Comparison of ENCODE assay signal across 9 cellular contexts in genomic region chr3:10198761-10199688, GRCh38. TPM values are rescaled to one million over a fixed set of nuclear protein-coding genes. Genes with fewer than 3 reads are reported as not detected.
DNase-seq lines count a peak whose midpoint lies in the region; ATAC-seq and TF ChIP-seq lines count a peak whose summit lies in the region.
"Had no signal": no experiment of that assay in that cellular context is flagged by ENCODE, and none has a peak within 500 bp of the region (broad histone marks: within the 10 kb centered on the region; RNA-seq: fewer than 3 reads in every experiment).

No MANE protein-coding gene starts in this region.

- H3K4me3 Mint-ChIP-seq in GM23338, result no peak overlapping the region
- no peak overlapping the region for H3K4me3 Mint-ChIP-seq in glutamatergic neuron (ENCODE audit: unreplicated experiment)

- H4K20me1 ChIP-seq in GM23338 (replicated peaks; ENCODE audit: insufficient read depth), result no peaks in the 10 kb centered on the region; the same call in 1 of the 2 replicates

- DNase-seq in GM12864 (ENCODE audit: low read depth), result peak; percentile 79
- no peak for DNase-seq in GM23338 (ENCODE audit: low spot score)
- peak; percentile 76 for DNase-seq in NB4 (ENCODE audit: low read depth)
- peak; percentile 64 for DNase-seq in activated T-cell treated with anti-CD3 and anti-CD28 coated beads, Interleukin-2, amount 50 U/mL, for 1 hour
- DNase-seq in glomerular visceral epithelial cell (ENCODE audit: extremely low spot score), result peak; percentile 85
- DNase-seq in stimulated activated CD4-positive, alpha-beta T cell treated with anti-CD3 and anti-CD28 coated beads, Interleukin-4, amount 100 ng/mL, for 48 hours (ENCODE audit: low read depth in 2 of 2), result peak; percentile 58 to 59
- no peak for DNase-seq in NCI-H2029 (lab: John Stamatoyannopoulos, UW)
- DNase-seq in glutamatergic neuron, result no peak

- no peak overlapping the region for H3K27ac Mint-ChIP-seq in GM23338
- H3K27ac Mint-ChIP-seq in glutamatergic neuron (ENCODE audit: unreplicated experiment), result no peak overlapping the region

- TF ChIP-seq POLR2A in NB4 (IDR thresholded peaks at IDR 0.05; ENCODE audit: extremely low read depth, insufficient read length), result no peak

- H2AFZ ChIP-seq in GM23338, result no peak overlapping the region

- H3K9me3 Mint-ChIP-seq in GM23338, result no peaks in the 10 kb centered on the region
- H3K9me3 Mint-ChIP-seq in glutamatergic neuron (ENCODE audit: unreplicated experiment), result peaks cover 2% of the 10 kb centered on the region

- H3K36me3 Mint-ChIP-seq in GM23338 (ENCODE audit: low read depth), result no peaks in the 10 kb centered on the region; the same call in 2 of the 3 replicates
- no peaks in the 10 kb centered on the region for H3K36me3 Mint-ChIP-seq in glutamatergic neuron (ENCODE audit: unreplicated experiment)

- H3K27ac ChIP-seq in GM23338 (ENCODE audit: low read depth), result no peak overlapping the region
- H3K27ac ChIP-seq: SK-N-MC had no signal

- no peak overlapping the region for H3K4me3 ChIP-seq in GM12864 (ENCODE audit: low read depth, low read length)
- H3K4me3 ChIP-seq in GM23338, result no peak overlapping the region
- no peak overlapping the region for H3K4me3 ChIP-seq in NB4 (ENCODE audit: low read depth, low read length)
- H3K4me3 ChIP-seq: SK-N-MC had no signal

- peak; percentile 40 for ATAC-seq in GM23338

- no peaks in the 10 kb centered on the region for H3K36me3 ChIP-seq in GM23338 (ENCODE audit: insufficient read depth)

- H3K27me3 Mint-ChIP-seq in GM23338 (ENCODE audit: insufficient read depth, low read depth, poor library complexity) (peaks cover 2% of the 10 kb centered on the region), glutamatergic neuron (ENCODE audit: unreplicated experiment) (no peaks in the 10 kb centered on the region)

- H3K4me1 ChIP-seq in GM23338 (ENCODE audit: insufficient read depth), result 0 out of 2 replicates have a peak, but pooled peaks cover 7% of the 10 kb centered on the region

- peaks cover 10% of the 10 kb centered on the region; the same call in 2 of the 3 replicates for H3K4me1 Mint-ChIP-seq in GM23338
- H3K4me1 Mint-ChIP-seq in glutamatergic neuron (ENCODE audit: low read depth, unreplicated experiment), result peaks cover 4% of the 10 kb centered on the region

- H3F3A ChIP-seq in GM23338 (replicated peaks; ENCODE audit: low read depth), result no peaks in the 10 kb centered on the region

- no peak overlapping the region for H3K4me2 ChIP-seq in GM23338

- H3K79me2 ChIP-seq in GM23338 (replicated peaks; ENCODE audit: insufficient read depth), result no peaks in the 10 kb centered on the region

- H3K9me2 ChIP-seq in GM23338 (ENCODE audit: insufficient read depth), result no peaks in the 10 kb centered on the region

- H3K27me3 ChIP-seq in GM23338 (ENCODE audit: insufficient read depth), result no peaks in the 10 kb centered on the region

- TF ChIP-seq CTCF in GM12864 (IDR thresholded peaks at IDR 0.05; ENCODE audit: low read depth, low read length, missing control alignments) (no peak), GM23338 (conservative IDR thresholded peaks at IDR 0.05; ENCODE audit: low read depth in 2 of 2) (no peak), NB4 (IDR thresholded peaks at IDR 0.05; ENCODE audit: low read depth, low read length) (no peak), glutamatergic neuron (IDR thresholded peaks at IDR 0.05; ENCODE audit: partially characterized antibody, unreplicated experiment) (no peak)

TF ChIP-seq in GM23338, 12 proteins besides CTCF, POLR2A, EP300 and RAD21:
- TF ChIP-seq STAT1 (IDR thresholded peaks at IDR 0.05; ENCODE audit: unreplicated experiment) (no peak), ZNF331 (CRISPR knock-in tag; IDR thresholded peaks at IDR 0.05; ENCODE audit: low read depth) (no peak)
TF ChIP-seq in GM23338: peak in this region for 0.

RNA-seq across cellular contexts. Expression of gene IRAK2, which starts 34.3 kb away (rescaled TPM):
- total RNA-seq in GM23338 (2014; rRNA removed; shearing (Covaris generic)), result 0.85 and 1.4 TPM in 2 replicates
- 0.37 and 0.68 TPM in 2 replicates for polyA plus RNA-seq in GM23338 (2016; fragmentation: Nextera tagmentation; extraction: Ambion mirVana)
- 0.20 TPM for total RNA-seq in glutamatergic neuron (ENCODE audit: unreplicated experiment)

RNA-seq across cellular contexts. Expression of gene TATDN2, which starts 49.2 kb away (rescaled TPM):
- total RNA-seq in GM23338 (2014; rRNA removed; shearing (Covaris generic)), result 19.1 and 21.8 TPM in 2 replicates
- polyA plus RNA-seq in GM23338 (2016; fragmentation: Nextera tagmentation; extraction: Ambion mirVana), result 4.8 and 6.1 TPM in 2 replicates
- 24.7 TPM for total RNA-seq in glutamatergic neuron (ENCODE audit: unreplicated experiment)

RNA-seq across cellular contexts. Expression of gene VHL, which starts 57.4 kb away (rescaled TPM):
- 46.7 and 62.8 TPM in 2 replicates for total RNA-seq in GM23338 (2014; rRNA removed; shearing (Covaris generic))
- 16.7 and 18.7 TPM in 2 replicates for polyA plus RNA-seq in GM23338 (2016; fragmentation: Nextera tagmentation; extraction: Ambion mirVana)
- total RNA-seq in glutamatergic neuron (ENCODE audit: unreplicated experiment), result 69.2 TPM

Comparison
In these comparisons a context has a peak if more than half of its experiments do, and no peak if none do; other contexts are left out.
1. DNase-seq: peak in GM12864 (single experiment), NB4 (single experiment), activated T-cell treated with anti-CD3 and anti-CD28 coated beads, Interleukin-2, amount 50 U/mL, for 1 hour (single experiment), glomerular visceral epithelial cell (single experiment) and stimulated activated CD4-positive, alpha-beta T cell treated with anti-CD3 and anti-CD28 coated beads, Interleukin-4, amount 100 ng/mL, for 48 hours (2 of 2); none in GM23338 (single experiment), NCI-H2029 (single experiment) and glutamatergic neuron (single experiment).